1 cellular context compared by ENCODE assay signal in the genomic region with DNA sequence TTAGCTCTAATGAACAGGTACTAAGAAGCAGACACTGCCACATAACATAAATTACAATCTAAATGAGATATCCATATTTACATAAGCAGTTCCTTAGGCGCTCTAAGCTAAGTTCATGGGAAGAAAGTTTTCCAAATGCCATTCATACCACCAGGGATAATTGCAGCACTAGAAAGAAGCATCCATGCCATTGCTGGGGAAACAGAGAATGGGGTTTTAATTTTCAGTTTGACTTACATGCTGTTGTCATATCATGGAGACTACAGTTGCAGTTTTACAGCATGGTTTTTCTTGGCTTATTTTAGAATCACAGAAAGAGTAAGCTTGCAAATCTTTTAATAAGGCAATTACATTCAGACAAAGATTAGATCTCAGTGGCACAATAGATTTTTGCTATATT.
TF ChIP-seq lines count a peak whose summit lies in the region.

No MANE protein-coding gene starts in this region.

TF ChIP-seq in WTC11, 78 proteins besides CTCF, POLR2A, EP300 and RAD21 (continued from another document):
- TF ChIP-seq ZNF263 (CRISPR knock-in tag; IDR thresholded peaks at IDR 0.05; ENCODE audit: low read depth) (no peak), HMGA2 (CRISPR knock-in tag; IDR thresholded peaks at IDR 0.05) (no peak), CREB1 (CRISPR knock-in tag; IDR thresholded peaks at IDR 0.05) (no peak), IRF2 (CRISPR knock-in tag; IDR thresholded peaks at IDR 0.05; ENCODE audit: borderline replicate concordance, low read depth) (no peak), PRRX2 (CRISPR knock-in tag; IDR thresholded peaks at IDR 0.05) (no peak), ZNF317 (CRISPR knock-in tag; IDR thresholded peaks at IDR 0.05; ENCODE audit: borderline replicate concordance, low read depth) (no peak), ESRRA (CRISPR knock-in tag; IDR thresholded peaks at IDR 0.05; ENCODE audit: borderline replicate concordance) (no peak), ZNF416 (CRISPR knock-in tag; IDR thresholded peaks at IDR 0.05) (no peak), FOXP1 (CRISPR knock-in tag; IDR thresholded peaks at IDR 0.05; ENCODE audit: borderline replicate concordance) (no peak)
- TF ChIP-seq, protein P1, sequence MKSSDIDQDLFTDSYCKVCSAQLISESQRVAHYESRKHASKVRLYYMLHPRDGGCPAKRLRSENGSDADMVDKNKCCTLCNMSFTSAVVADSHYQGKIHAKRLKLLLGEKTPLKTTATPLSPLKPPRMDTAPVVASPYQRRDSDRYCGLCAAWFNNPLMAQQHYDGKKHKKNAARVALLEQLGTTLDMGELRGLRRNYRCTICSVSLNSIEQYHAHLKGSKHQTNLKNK (CRISPR knock-in tag; IDR thresholded peaks at IDR 0.05): no peak
- TF ChIP-seq, protein P2, sequence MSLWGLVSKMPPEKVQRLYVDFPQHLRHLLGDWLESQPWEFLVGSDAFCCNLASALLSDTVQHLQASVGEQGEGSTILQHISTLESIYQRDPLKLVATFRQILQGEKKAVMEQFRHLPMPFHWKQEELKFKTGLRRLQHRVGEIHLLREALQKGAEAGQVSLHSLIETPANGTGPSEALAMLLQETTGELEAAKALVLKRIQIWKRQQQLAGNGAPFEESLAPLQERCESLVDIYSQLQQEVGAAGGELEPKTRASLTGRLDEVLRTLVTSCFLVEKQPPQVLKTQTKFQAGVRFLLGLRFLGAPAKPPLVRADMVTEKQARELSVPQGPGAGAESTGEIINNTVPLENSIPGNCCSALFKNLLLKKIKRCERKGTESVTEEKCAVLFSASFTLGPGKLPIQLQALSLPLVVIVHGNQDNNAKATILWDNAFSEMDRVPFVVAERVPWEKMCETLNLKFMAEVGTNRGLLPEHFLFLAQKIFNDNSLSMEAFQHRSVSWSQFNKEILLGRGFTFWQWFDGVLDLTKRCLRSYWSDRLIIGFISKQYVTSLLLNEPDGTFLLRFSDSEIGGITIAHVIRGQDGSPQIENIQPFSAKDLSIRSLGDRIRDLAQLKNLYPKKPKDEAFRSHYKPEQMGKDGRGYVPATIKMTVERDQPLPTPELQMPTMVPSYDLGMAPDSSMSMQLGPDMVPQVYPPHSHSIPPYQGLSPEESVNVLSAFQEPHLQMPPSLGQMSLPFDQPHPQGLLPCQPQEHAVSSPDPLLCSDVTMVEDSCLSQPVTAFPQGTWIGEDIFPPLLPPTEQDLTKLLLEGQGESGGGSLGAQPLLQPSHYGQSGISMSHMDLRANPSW (CRISPR knock-in tag; conservative IDR thresholded peaks at IDR 0.05; ENCODE audit: low read depth): no peak
- TF ChIP-seq, protein P3, sequence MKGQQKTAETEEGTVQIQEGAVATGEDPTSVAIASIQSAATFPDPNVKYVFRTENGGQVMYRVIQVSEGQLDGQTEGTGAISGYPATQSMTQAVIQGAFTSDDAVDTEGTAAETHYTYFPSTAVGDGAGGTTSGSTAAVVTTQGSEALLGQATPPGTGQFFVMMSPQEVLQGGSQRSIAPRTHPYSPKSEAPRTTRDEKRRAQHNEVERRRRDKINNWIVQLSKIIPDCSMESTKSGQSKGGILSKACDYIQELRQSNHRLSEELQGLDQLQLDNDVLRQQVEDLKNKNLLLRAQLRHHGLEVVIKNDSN (CRISPR knock-in tag; IDR thresholded peaks at IDR 0.05): no peak
- TF ChIP-seq, protein P4, sequence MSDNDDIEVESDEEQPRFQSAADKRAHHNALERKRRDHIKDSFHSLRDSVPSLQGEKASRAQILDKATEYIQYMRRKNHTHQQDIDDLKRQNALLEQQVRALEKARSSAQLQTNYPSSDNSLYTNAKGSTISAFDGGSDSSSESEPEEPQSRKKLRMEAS (CRISPR knock-in tag; IDR thresholded peaks at IDR 0.05): no peak
TF ChIP-seq in WTC11: peak in this region for 0.
